17 cellular contexts compared by ENCODE assay signal in genomic region chr22:43475549-43476076, GRCh38.
"Had no signal": no experiment of that assay in that cellular context is flagged by ENCODE, and none has a peak within 500 bp of the region (broad histone marks: within the 10 kb centered on the region; RNA-seq: fewer than 3 reads in every experiment).

No MANE protein-coding gene starts in this region.

- H3K9me3 ChIP-seq: SJSA1 had no signal

- H3K36me3 ChIP-seq: SJSA1 had no signal

- H3K4me1 ChIP-seq: SJSA1 had no signal

- DNase-seq: Kasumi-1, MM.1S, NCI-H1436, NCI-H187, NCI-H2081 treated with DMSO at 0.1 percent for 48 hours, NCI-H2171, NCI-H226, NCI-H446, NCI-H510A, NCI-H524 treated with DMSO at 0.1 percent for 48 hours, NCI-H774, Right ventricle myocardium superior, SIG-M5 had no signal

- H3K27ac ChIP-seq: KMS-11, SJSA1, SK-N-MC had no signal

- H3K27me3 ChIP-seq: SJSA1 had no signal

- H3K4me3 ChIP-seq: SJSA1, SK-N-MC had no signal

- FAIRE-seq: RCC 7860 had no signal
